8 cellular contexts compared by ENCODE assay signal in the genomic region with DNA sequence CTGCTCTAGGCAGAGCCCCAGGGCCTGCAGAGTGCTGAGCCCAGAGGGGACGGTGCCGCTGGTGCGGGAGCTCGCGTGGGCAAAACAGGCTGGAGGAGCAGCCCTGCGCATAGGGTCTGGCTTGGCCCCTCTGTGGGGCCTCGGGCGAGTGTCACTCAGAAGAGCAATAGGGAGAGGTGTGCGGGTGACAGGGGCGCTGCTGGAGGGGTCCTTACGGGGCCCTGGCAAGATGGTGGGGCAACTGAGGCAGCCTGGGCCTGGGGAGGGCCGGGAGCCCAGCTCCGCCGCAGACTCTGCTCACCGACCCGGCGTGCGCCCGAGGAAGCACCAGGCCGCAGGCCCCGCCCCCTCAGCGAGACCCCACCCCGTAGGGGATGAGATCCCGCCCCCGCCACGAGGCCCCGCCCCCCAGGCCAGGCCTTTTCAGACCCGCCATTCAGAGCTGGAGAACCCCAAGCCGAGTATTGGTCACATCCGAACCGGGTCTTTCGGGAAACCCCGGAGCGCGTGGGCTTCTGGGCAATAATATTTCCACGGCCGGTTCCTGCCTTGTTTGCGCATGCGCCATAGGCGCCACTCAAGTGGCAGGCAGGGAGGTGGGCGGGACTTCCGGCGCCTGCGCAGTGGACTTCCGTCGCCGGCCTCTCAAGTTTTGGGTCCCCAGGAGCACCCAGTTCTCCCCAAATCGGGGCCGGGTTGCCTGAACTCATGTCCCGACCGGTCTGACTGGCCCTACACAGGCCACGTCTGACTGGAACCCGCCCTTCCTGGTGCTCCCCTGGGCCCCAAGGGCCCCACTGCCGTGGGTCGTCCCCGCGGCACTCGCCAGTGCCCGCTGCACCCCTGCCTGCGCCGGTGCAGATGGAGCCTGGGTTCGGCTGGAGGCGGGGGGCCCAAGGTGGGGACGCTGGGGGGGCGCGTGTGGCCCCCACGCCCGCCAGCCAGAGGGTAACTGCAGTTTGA. TPM values are rescaled to one million over a fixed set of nuclear protein-coding genes. Genes with fewer than 3 reads are reported as not detected.
DNase-seq lines count a peak whose midpoint lies in the region; ATAC-seq and TF ChIP-seq lines count a peak whose summit lies in the region.

No MANE protein-coding gene starts in this region.

- no peaks in the 10 kb centered on the region for H3K9me2 ChIP-seq in neural cell (ENCODE audit: insufficient read depth, low read length)

- H3K4me3 Mint-ChIP-seq in stimulated activated naive CD8-positive, alpha-beta T cell treated with anti-CD3 and anti-CD28 coated beads, Interleukin-15, amount 100 ng/mL, for 72 hours = peak overlapping the region; percentile 95

- TF ChIP-seq RAD21 in neural cell (conservative IDR thresholded peaks at IDR 0.05) = no peak

- H3K27me3 ChIP-seq in HAP-1 (ENCODE audit: low read depth) = no peaks in the 10 kb centered on the region
- H3K27me3 ChIP-seq in MG63 = no peaks in the 10 kb centered on the region
- H3K27me3 ChIP-seq in neural cell (ENCODE audit: insufficient read depth, low read depth, low read length) = no peaks in the 10 kb centered on the region

- in situ Hi-C loops in G401 (cut with HindIII; ENCODE audit: low sequenced_read_pairs) = no loop called here
- in situ Hi-C loops in HAP-1 (cut with MboI; ENCODE audit: low sequenced_read_pairs) = no loop called here

- no peaks in the 10 kb centered on the region for H3F3A ChIP-seq in neural cell (ENCODE audit: insufficient read depth, low read length, poor library complexity, severe bottlenecking)

- peak; percentile 97 for DNase-seq in G401 (ENCODE audit: low spot score)
- peak; percentile 97 to 98 for DNase-seq in HAP-1 (ENCODE audit: low spot score in 2 of 2)
- peak; percentile 97 for DNase-seq in MG63
- DNase-seq in SHP77 (lab: John Stamatoyannopoulos, UW) = peak; percentile 96 to 97
- peak; percentile 95 for DNase-seq in activated gamma-delta T cell (lab: John Stamatoyannopoulos, UW)
- peak; percentile 98 for DNase-seq in fibroblast of villous mesenchyme (ENCODE audit: low read depth)
- DNase-seq in stimulated activated naive CD8-positive, alpha-beta T cell treated with anti-CD3 and anti-CD28 coated beads, Interleukin-15, amount 100 ng/mL, for 72 hours = peak; percentile 98 to 99

- TF ChIP-seq CTCF in fibroblast of villous mesenchyme (IDR thresholded peaks at IDR 0.05; ENCODE audit: insufficient read depth, low read depth, low read length) (no peak), neural cell (IDR thresholded peaks at IDR 0.05; ENCODE audit: poor library complexity, severe bottlenecking) (no peak)

- H3K9me3 Mint-ChIP-seq in stimulated activated naive CD8-positive, alpha-beta T cell treated with anti-CD3 and anti-CD28 coated beads, Interleukin-15, amount 100 ng/mL, for 72 hours = no peaks in the 10 kb centered on the region

- peak overlapping the region; percentile 25 to 90 for H3K27ac Mint-ChIP-seq in stimulated activated naive CD8-positive, alpha-beta T cell treated with anti-CD3 and anti-CD28 coated beads, Interleukin-15, amount 100 ng/mL, for 72 hours

- H3K4me1 Mint-ChIP-seq in stimulated activated naive CD8-positive, alpha-beta T cell treated with anti-CD3 and anti-CD28 coated beads, Interleukin-15, amount 100 ng/mL, for 72 hours = peaks cover 30% of the 10 kb centered on the region

- H3K9me3 ChIP-seq in HAP-1 (no peaks in the 10 kb centered on the region), MG63 (no peaks in the 10 kb centered on the region), neural cell (ENCODE audit: low read length) (no peaks in the 10 kb centered on the region)

- H4K20me1 ChIP-seq in neural cell (ENCODE audit: insufficient read depth) = no peaks in the 10 kb centered on the region

- H3K27me3 Mint-ChIP-seq in stimulated activated naive CD8-positive, alpha-beta T cell treated with anti-CD3 and anti-CD28 coated beads, Interleukin-15, amount 100 ng/mL, for 72 hours = peaks cover 8% of the 10 kb centered on the region

- peak overlapping the region; percentile 91 for H2AFZ ChIP-seq in neural cell (ENCODE audit: low read depth, low read length)

- H3K79me2 ChIP-seq in neural cell (replicated peaks; ENCODE audit: insufficient read depth, low read length) = no peaks in the 10 kb centered on the region

- H3K4me2 ChIP-seq in neural cell (ENCODE audit: low read length) = peak overlapping the region; percentile 89

- no peak for TF ChIP-seq EP300 in neural cell (conservative IDR thresholded peaks at IDR 0.05; ENCODE audit: poor library complexity, severe bottlenecking)

- peak overlapping the region; percentile 61 for H3K27ac ChIP-seq in neural cell (ENCODE audit: low read length)

- H3K4me3 ChIP-seq in HAP-1 (peak overlapping the region; percentile 84), MG63 (peak overlapping the region; percentile 85), fibroblast of villous mesenchyme (ENCODE audit: low read depth, low read length) (peak overlapping the region; percentile 88), neural cell (ENCODE audit: low read length) (peak overlapping the region; percentile 98)

- peak; percentile 83 for ATAC-seq in stimulated activated naive CD8-positive, alpha-beta T cell treated with anti-CD3 and anti-CD28 coated beads, Interleukin-15, amount 100 ng/mL, for 72 hours

- H3K9ac ChIP-seq in neural cell (ENCODE audit: low read length) = peak overlapping the region; percentile 89

- H3K4me1 ChIP-seq in HAP-1 = peaks cover 11% of the 10 kb centered on the region

- H3K36me3 ChIP-seq in HAP-1 (replicated peaks) = no peaks in the 10 kb centered on the region; the same call in 1 of the 2 replicates
- H3K36me3 ChIP-seq in MG63 = no peaks in the 10 kb centered on the region
- no peaks in the 10 kb centered on the region for H3K36me3 ChIP-seq in neural cell (ENCODE audit: insufficient read depth, low read length)

TF ChIP-seq in neural cell, 6 proteins besides CTCF, POLR2A, EP300 and RAD21:
- TF ChIP-seq, protein P1, sequence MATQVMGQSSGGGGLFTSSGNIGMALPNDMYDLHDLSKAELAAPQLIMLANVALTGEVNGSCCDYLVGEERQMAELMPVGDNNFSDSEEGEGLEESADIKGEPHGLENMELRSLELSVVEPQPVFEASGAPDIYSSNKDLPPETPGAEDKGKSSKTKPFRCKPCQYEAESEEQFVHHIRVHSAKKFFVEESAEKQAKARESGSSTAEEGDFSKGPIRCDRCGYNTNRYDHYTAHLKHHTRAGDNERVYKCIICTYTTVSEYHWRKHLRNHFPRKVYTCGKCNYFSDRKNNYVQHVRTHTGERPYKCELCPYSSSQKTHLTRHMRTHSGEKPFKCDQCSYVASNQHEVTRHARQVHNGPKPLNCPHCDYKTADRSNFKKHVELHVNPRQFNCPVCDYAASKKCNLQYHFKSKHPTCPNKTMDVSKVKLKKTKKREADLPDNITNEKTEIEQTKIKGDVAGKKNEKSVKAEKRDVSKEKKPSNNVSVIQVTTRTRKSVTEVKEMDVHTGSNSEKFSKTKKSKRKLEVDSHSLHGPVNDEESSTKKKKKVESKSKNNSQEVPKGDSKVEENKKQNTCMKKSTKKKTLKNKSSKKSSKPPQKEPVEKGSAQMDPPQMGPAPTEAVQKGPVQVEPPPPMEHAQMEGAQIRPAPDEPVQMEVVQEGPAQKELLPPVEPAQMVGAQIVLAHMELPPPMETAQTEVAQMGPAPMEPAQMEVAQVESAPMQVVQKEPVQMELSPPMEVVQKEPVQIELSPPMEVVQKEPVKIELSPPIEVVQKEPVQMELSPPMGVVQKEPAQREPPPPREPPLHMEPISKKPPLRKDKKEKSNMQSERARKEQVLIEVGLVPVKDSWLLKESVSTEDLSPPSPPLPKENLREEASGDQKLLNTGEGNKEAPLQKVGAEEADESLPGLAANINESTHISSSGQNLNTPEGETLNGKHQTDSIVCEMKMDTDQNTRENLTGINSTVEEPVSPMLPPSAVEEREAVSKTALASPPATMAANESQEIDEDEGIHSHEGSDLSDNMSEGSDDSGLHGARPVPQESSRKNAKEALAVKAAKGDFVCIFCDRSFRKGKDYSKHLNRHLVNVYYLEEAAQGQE (IDR thresholded peaks at IDR 0.05; ENCODE audit: borderline replicate concordance) = peak; percentile 53
- TF ChIP-seq SMC3 (conservative IDR thresholded peaks at IDR 0.05; ENCODE audit: poor library complexity) = peak; percentile 16
- no peak for TF ChIP-seq EZH2 (IDR thresholded peaks at IDR 0.05; ENCODE audit: borderline replicate concordance, insufficient read depth, low read length, poor library complexity, severe bottlenecking)
- peak; percentile 54 for TF ChIP-seq TAF1 (IDR thresholded peaks at IDR 0.05; ENCODE audit: low read depth)
- TF ChIP-seq POLR2AphosphoS5 (IDR thresholded peaks at IDR 0.05) = peak; percentile 52
- no peak for TF ChIP-seq MXI1 (conservative IDR thresholded peaks at IDR 0.05; ENCODE audit: poor library complexity, severe bottlenecking)

RNA-seq across cellular contexts. Expression of a gene that starts 1.3 kb away (rescaled TPM):
- not detected in 2 replicates for total RNA-seq in G401 (2014; rRNA removed; shearing (Covaris generic))
- total RNA-seq in MG63 (2014; rRNA removed; shearing (Covaris generic); ENCODE audit: low replicate concordance) = not detected in 2 replicates
- total RNA-seq in fibroblast of villous mesenchyme = under 0.01 TPM in 1 of 2 replicates, not detected in the other
- 1.2 and 1.5 TPM in 2 replicates for polyA plus RNA-seq in neural cell
- 0.97 and 1.9 TPM in 2 replicates for polyA minus RNA-seq in neural cell

RNA-seq across cellular contexts. Expression of a gene that starts 1.6 kb away (rescaled TPM):
- total RNA-seq in G401 (2014; rRNA removed; shearing (Covaris generic)) = 10.7 and 16.0 TPM in 2 replicates
- total RNA-seq in MG63 (2014; rRNA removed; shearing (Covaris generic); ENCODE audit: low replicate concordance) = 0.89 and 1.5 TPM in 2 replicates
- under 0.01 and 0.64 TPM in 2 replicates for total RNA-seq in fibroblast of villous mesenchyme
- 1.3 and 3.3 TPM in 2 replicates for polyA plus RNA-seq in neural cell
- polyA minus RNA-seq in neural cell = 1.6 and 2.9 TPM in 2 replicates

RNA-seq across cellular contexts. Expression of a gene that starts 3.9 kb away (rescaled TPM):
- total RNA-seq in G401 (2014; rRNA removed; shearing (Covaris generic)) = not detected in 2 replicates
- total RNA-seq in MG63 (2014; rRNA removed; shearing (Covaris generic); ENCODE audit: low replicate concordance) = not detected in 2 replicates
- not detected in 2 replicates for total RNA-seq in fibroblast of villous mesenchyme
- polyA plus RNA-seq in neural cell = 0.26 TPM in 1 of 2 replicates, not detected in the other
- polyA minus RNA-seq in neural cell = 0.46 TPM in 1 of 2 replicates, not detected in the other

RNA-seq across cellular contexts. Expression of a gene that starts 7.3 kb away (rescaled TPM):
- not detected in 2 replicates for total RNA-seq in G401 (2014; rRNA removed; shearing (Covaris generic))
- not detected in 2 replicates for total RNA-seq in MG63 (2014; rRNA removed; shearing (Covaris generic); ENCODE audit: low replicate concordance)
- under 0.01 TPM in 1 of 2 replicates, not detected in the other for total RNA-seq in fibroblast of villous mesenchyme
- 0.12 and 0.27 TPM in 2 replicates for polyA plus RNA-seq in neural cell
- polyA minus RNA-seq in neural cell = not detected in 2 replicates

RNA-seq across cellular contexts. Expression of a gene that starts 17.7 kb away (rescaled TPM):
- total RNA-seq in G401 (2014; rRNA removed; shearing (Covaris generic)) = 1,012 and 1,099 TPM in 2 replicates
- 577 and 829 TPM in 2 replicates for total RNA-seq in MG63 (2014; rRNA removed; shearing (Covaris generic); ENCODE audit: low replicate concordance)
- 151 and 218 TPM in 2 replicates for total RNA-seq in fibroblast of villous mesenchyme
- 60.3 and 68.8 TPM in 2 replicates for polyA plus RNA-seq in neural cell
- polyA minus RNA-seq in neural cell = 39.7 and 44.3 TPM in 2 replicates

Comparison
In these comparisons a context has a peak if more than half of its experiments do, and no peak if none do; other contexts are left out.
1. Peak in every context shown above with its lines: DNase-seq, ATAC-seq, H3K4me3 ChIP-seq and H3K27ac ChIP-seq.